Comparison of ENCODE assay signal across 9 cellular contexts in genomic region chr5:42991477-42992034, GRCh38. TPM values are rescaled to one million over a fixed set of nuclear protein-coding genes. Genes with fewer than 3 reads are reported as not detected.
DNase-seq lines count a peak whose midpoint lies in the region; ATAC-seq, FAIRE-seq and TF ChIP-seq lines count a peak whose summit lies in the region.
"Had no signal": no experiment of that assay in that cellular context is flagged by ENCODE, and none has a peak within 500 bp of the region (broad histone marks: within the 10 kb centered on the region; RNA-seq: fewer than 3 reads in every experiment).

No MANE protein-coding gene starts in this region.

- no peaks in the 10 kb centered on the region for H3K9me3 Mint-ChIP-seq in activated CD4-positive, alpha-beta T cell treated with anti-CD3 and anti-CD28 coated beads, Interleukin-2, amount 10 ng/mL, durations not matched to agents 24 days and 14 days

- WGBS in small intestine, 3 donors = 23 to 30% (median 23%) methylated on average over 29 of the region's 29 CpGs
- WGBS in lower leg skin, 2 donors = 56 to 62% methylated on average over 29 of the region's 29 CpGs

- peaks cover 11% of the 10 kb centered on the region for H3K36me3 Mint-ChIP-seq in activated CD4-positive, alpha-beta T cell treated with anti-CD3 and anti-CD28 coated beads, Interleukin-2, amount 10 ng/mL, durations not matched to agents 24 days and 14 days (ENCODE audit: low read depth)

- peak overlapping the region; percentile 81 for H3K27ac ChIP-seq in fibroblast of lung (ENCODE audit: insufficient read depth, low read length)
- H3K27ac ChIP-seq in small intestine (ENCODE audit: low read depth in 1 of 2, low read length in 1 of 2) = peak overlapping the region; percentile 76 to 95

- TF ChIP-seq CTCF in fibroblast of lung (conservative IDR thresholded peaks at IDR 0.05 in 1 of 2, IDR thresholded peaks at IDR 0.05 in 1 of 2; ENCODE audit: low read depth in 1 of 2, low read length in 2 of 2) = no peak
- no peak for TF ChIP-seq CTCF in lower leg skin (IDR thresholded peaks at IDR 0.05)

- H3K9ac ChIP-seq in fibroblast of lung (ENCODE audit: insufficient read depth, low read length) = peak overlapping the region; percentile 78

- peaks cover 5% of the 10 kb centered on the region for H3K79me2 ChIP-seq in fibroblast of lung (ENCODE audit: control insufficient read depth, insufficient read depth, low read length)

- H3K27me3 Mint-ChIP-seq in activated CD4-positive, alpha-beta T cell treated with anti-CD3 and anti-CD28 coated beads, Interleukin-2, amount 10 ng/mL, durations not matched to agents 24 days and 14 days = no peaks in the 10 kb centered on the region

- H3K4me3 ChIP-seq in fibroblast of lung (replicated peaks in 1 of 4; ENCODE audit: control extremely low read depth in 1 of 4, insufficient read depth in 1 of 4, low read depth in 3 of 4, low read length in 4 of 4) (peak overlapping the region; percentile 41 to 69 (median 48)), small intestine (ENCODE audit: low read depth in 1 of 2, low read length in 2 of 2) (peak overlapping the region; percentile 65), lower leg skin (ENCODE audit: low read depth, poor library complexity, severe bottlenecking) (no peak overlapping the region)

- ATAC-seq in HG02678 (IDR thresholded peaks at IDR 0.05; ENCODE audit: unreplicated experiment) = peak; percentile 26

- DNase-seq in activated CD4-positive, alpha-beta T cell treated with anti-CD3 and anti-CD28 coated beads, Interleukin-2, amount 10 ng/mL, durations not matched to agents 24 days and 14 days = no peak
- no peak for DNase-seq in activated CD4-positive, alpha-beta T cell treated with anti-CD3 and anti-CD28 coated beads for 4 hours
- DNase-seq in SHP77 (lab: John Stamatoyannopoulos, UW) (peak; percentile 36 to 43), fibroblast of lung (ENCODE audit: low read depth in 2 of 2) (peak; percentile 41 to 49), small intestine (no peak), lower leg skin (ENCODE audit: low spot score in 2 of 2) (no peak), KG1 (lab: John Stamatoyannopoulos, UW) (no peak)

- H3K4me3 Mint-ChIP-seq in activated CD4-positive, alpha-beta T cell treated with anti-CD3 and anti-CD28 coated beads, Interleukin-2, amount 10 ng/mL, durations not matched to agents 24 days and 14 days = peak overlapping the region; percentile 96

- H3K4me2 ChIP-seq in fibroblast of lung (ENCODE audit: extremely low read depth, insufficient read depth, low read length) = peak overlapping the region; percentile 70

- no peak for TF ChIP-seq POLR2A in lower leg skin (IDR thresholded peaks at IDR 0.05)

- peaks cover 56% of the 10 kb centered on the region for H3K4me1 Mint-ChIP-seq in activated CD4-positive, alpha-beta T cell treated with anti-CD3 and anti-CD28 coated beads, Interleukin-2, amount 10 ng/mL, durations not matched to agents 24 days and 14 days

- no peaks in the 10 kb centered on the region for H3K36me3 ChIP-seq in fibroblast of lung (ENCODE audit: control insufficient read depth, insufficient read depth, low read length)
- no peaks in the 10 kb centered on the region for H3K36me3 ChIP-seq in small intestine (ENCODE audit: control insufficient read depth in 2 of 2, insufficient read depth in 2 of 2, low read length in 2 of 2)

- FAIRE-seq in small intestine (lab: Jason Lieb, UNC) = no peak
- FAIRE-seq: G401.6 had no signal

- no peaks in the 10 kb centered on the region for H4K20me1 ChIP-seq in fibroblast of lung (ENCODE audit: control insufficient read depth, extremely low read depth, insufficient read depth, low read length)

- H3K9me3 ChIP-seq in fibroblast of lung (ENCODE audit: control insufficient read depth, insufficient read depth, low read depth, low read length) (no peaks in the 10 kb centered on the region), small intestine (ENCODE audit: control insufficient read depth, low read depth) (no peaks in the 10 kb centered on the region)

- intact Hi-C loops in activated CD4-positive, alpha-beta T cell treated with anti-CD3 and anti-CD28 coated beads, Interleukin-2, amount 10 ng/mL, durations not matched to agents 24 days and 14 days (cut with micrococcal nuclease) = no loop called here
- intact Hi-C loops in lower leg skin (cut with DNase I; ENCODE audit: low total_unique reads) = no loop called here

- no peak overlapping the region for H2AFZ ChIP-seq in fibroblast of lung (ENCODE audit: low read length)

- no peaks in the 10 kb centered on the region for H3K4me1 ChIP-seq in fibroblast of lung (ENCODE audit: control insufficient read depth, extremely low read depth, insufficient read depth, low read length)
- H3K4me1 ChIP-seq in small intestine (ENCODE audit: control insufficient read depth in 2 of 2, insufficient read depth in 1 of 2, low read depth in 1 of 2, low read length in 1 of 2) = no peaks in the 10 kb centered on the region

- H3K27me3 ChIP-seq in fibroblast of lung (ENCODE audit: control insufficient read depth, insufficient read depth, low read length) = no peaks in the 10 kb centered on the region
- peaks cover 0 to 8% of the 10 kb centered on the region in 2 donors for H3K27me3 ChIP-seq in small intestine (ENCODE audit: control insufficient read depth in 2 of 2, insufficient read depth in 2 of 2, low read length in 2 of 2)

- peak overlapping the region; percentile 100 for H3K27ac Mint-ChIP-seq in activated CD4-positive, alpha-beta T cell treated with anti-CD3 and anti-CD28 coated beads, Interleukin-2, amount 10 ng/mL, durations not matched to agents 24 days and 14 days

RNA-seq across cellular contexts. Expression of gene ANXA2R, which starts 48.6 kb away (rescaled TPM):
- total RNA-seq in activated CD4-positive, alpha-beta T cell treated with anti-CD3 and anti-CD28 coated beads, Interleukin-2, amount 10 ng/mL, durations not matched to agents 24 days and 14 days = 1.1 and 1.2 TPM in 2 replicates
- total RNA-seq in fibroblast of lung = 1.8 and 3.1 TPM in 2 replicates
- polyA plus RNA-seq in fibroblast of lung = 0.61 and 1.4 TPM in 2 replicates
- polyA plus RNA-seq in fibroblast of lung (2012) = 0.69 and 2.1 TPM in 2 replicates
- polyA minus RNA-seq in fibroblast of lung (ENCODE audit: low replicate concordance) = 2.2 and 2.3 TPM in 2 replicates
- 1 to 10 TPM in 2 of 3 donors, under 1 TPM in 1; 0.67 to 5.1 (median 4.1) TPM for polyA plus RNA-seq in small intestine
- 1 to 10 TPM; 1.1 to 2.7 (median 2.4) TPM for total RNA-seq in lower leg skin

Comparison
In these comparisons a context has a peak if more than half of its experiments do, and no peak if none do; other contexts are left out.
1. DNase-seq: peak in SHP77 (2 of 2) and fibroblast of lung (2 of 2); none in activated CD4-positive, alpha-beta T cell treated with anti-CD3 and anti-CD28 coated beads, Interleukin-2, amount 10 ng/mL, durations not matched to agents 24 days and 14 days (single experiment), activated CD4-positive, alpha-beta T cell treated with anti-CD3 and anti-CD28 coated beads for 4 hours (0 of 2), small intestine (single experiment), lower leg skin (0 of 2) and KG1 (single experiment).